ENCODE assay signal across 10 cellular contexts in the genomic region with DNA sequence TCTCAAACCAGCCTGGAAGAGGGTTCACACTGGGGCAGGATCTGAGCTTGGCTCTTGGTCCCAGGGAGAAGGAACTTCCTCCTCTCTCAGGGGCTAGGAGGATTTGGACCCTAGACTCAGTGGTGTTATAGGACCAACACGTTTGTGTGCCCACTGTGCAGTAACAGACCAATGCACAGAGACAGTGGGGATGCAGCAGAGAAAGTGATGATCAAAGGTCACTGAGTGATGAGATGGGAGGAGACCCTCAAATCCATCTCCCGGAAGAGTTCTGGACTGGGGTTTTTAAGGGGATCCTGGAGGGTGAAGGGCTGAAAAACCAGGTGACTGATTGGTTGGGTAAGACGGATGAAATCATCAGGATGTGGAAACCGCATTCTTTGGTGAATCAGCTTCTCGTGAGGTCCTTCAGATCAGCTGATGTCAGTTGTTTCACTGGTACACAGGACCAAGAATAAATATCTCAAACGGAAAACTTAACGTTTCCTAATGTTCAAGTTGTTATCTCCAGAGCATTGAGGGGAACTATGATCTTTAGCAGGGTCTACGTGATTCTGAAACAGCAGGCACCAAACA. TPM values are rescaled to one million over a fixed set of nuclear protein-coding genes. Genes with fewer than 3 reads are reported as not detected.
DNase-seq lines count a peak whose midpoint lies in the region; ATAC-seq and TF ChIP-seq lines count a peak whose summit lies in the region.
"Had no signal": no experiment of that assay in that cellular context is flagged by ENCODE, and none has a peak within 500 bp of the region (broad histone marks: within the 10 kb centered on the region; RNA-seq: fewer than 3 reads in every experiment).

No MANE protein-coding gene starts in this region.

- CTCF ChIA-PET in AG04450 (lab: Charles Lee) = interaction anchor here (1.4 kb wide), 1 partner anchor 508 kb away, joined by 5 read pairs; no protein-coding TSS in a partner anchor

- peak; percentile 81 for DNase-seq in AG04450 (ENCODE audit: low read depth, low spot score)
- peak; percentile 64 to 91 for DNase-seq in HL-60 (ENCODE audit: low read depth in 1 of 2, low spot score in 1 of 2)
- DNase-seq in foreskin fibroblast = peak; percentile 81 to 82
- no peak for DNase-seq in NCI-H1092 treated with DMSO at 0.1 percent for 48 hours (lab: John Stamatoyannopoulos, UW)
- DNase-seq: left cardiac atrium had no signal

- H3K4me3 Mint-ChIP-seq in T-helper 1 cell treated with Interleukin-12 subunit alpha and Interleukin-12 subunit beta and Interleukin-4 antibody, amounts not matched to agents 30 μg/mL and 1 μg/mL, for 36 hours = no peak overlapping the region

- POLR2A ChIA-PET in AG04450 (lab: Yijun Ruan, JAX) = no interaction called here

- H3K27me3 ChIP-seq in AG04450 (ENCODE audit: control insufficient read depth, insufficient read depth, low read length) = no peaks in the 10 kb centered on the region
- H3K27me3 ChIP-seq in HL-60 (ENCODE audit: insufficient read depth, poor library complexity, severe bottlenecking) = no peaks in the 10 kb centered on the region

- peaks cover 16% of the 10 kb centered on the region for H3K4me1 Mint-ChIP-seq in T-helper 1 cell treated with Interleukin-12 subunit alpha and Interleukin-12 subunit beta and Interleukin-4 antibody, amounts not matched to agents 30 μg/mL and 1 μg/mL, for 36 hours (ENCODE audit: low read depth)

- peaks cover 3% of the 10 kb centered on the region; the same call in 1 of the 2 replicates for H3K9me3 ChIP-seq in AG04450 (ENCODE audit: control insufficient read depth, insufficient read depth, low read length)
- H3K9me3 ChIP-seq: prostate gland had no signal

- H3K27ac ChIP-seq in AG04450 (ENCODE audit: low read depth, low read length) (peak overlapping the region; percentile 94), HL-60 (replicated peaks) (peak overlapping the region; percentile 60)
- H3K27ac ChIP-seq: prostate gland had no signal

- H3K4me3 ChIP-seq in AG04450 (ENCODE audit: low read depth, low read length) (peak overlapping the region; percentile 29; the same call in 1 of the 2 replicates), HL-60 (replicated peaks; ENCODE audit: insufficient read depth, low read length) (no peak overlapping the region), foreskin fibroblast (ENCODE audit: low read depth in 1 of 2, low read length in 2 of 2) (no peak overlapping the region)
- H3K4me3 ChIP-seq: prostate gland had no signal

- H3K36me3 Mint-ChIP-seq in T-helper 1 cell treated with Interleukin-12 subunit alpha and Interleukin-12 subunit beta and Interleukin-4 antibody, amounts not matched to agents 30 μg/mL and 1 μg/mL, for 36 hours (ENCODE audit: low read depth) = no peaks in the 10 kb centered on the region

- no peaks in the 10 kb centered on the region for H3K27me3 Mint-ChIP-seq in T-helper 1 cell treated with Interleukin-12 subunit alpha and Interleukin-12 subunit beta and Interleukin-4 antibody, amounts not matched to agents 30 μg/mL and 1 μg/mL, for 36 hours (ENCODE audit: low read depth)

- ATAC-seq in HG02885 (IDR thresholded peaks at IDR 0.05; ENCODE audit: poor library complexity, unreplicated experiment) (no peak), GM18868 (IDR thresholded peaks at IDR 0.05; ENCODE audit: unreplicated experiment) (no peak), HG03095 (IDR thresholded peaks at IDR 0.05; ENCODE audit: unreplicated experiment) (no peak)
- ATAC-seq: left cardiac atrium had no signal

- peak overlapping the region; percentile 26 for H3K27ac Mint-ChIP-seq in T-helper 1 cell treated with Interleukin-12 subunit alpha and Interleukin-12 subunit beta and Interleukin-4 antibody, amounts not matched to agents 30 μg/mL and 1 μg/mL, for 36 hours

- peaks cover 8% of the 10 kb centered on the region for H3K9me3 Mint-ChIP-seq in T-helper 1 cell treated with Interleukin-12 subunit alpha and Interleukin-12 subunit beta and Interleukin-4 antibody, amounts not matched to agents 30 μg/mL and 1 μg/mL, for 36 hours

- TF ChIP-seq CTCF in AG04450 (IDR thresholded peaks at IDR 0.05; ENCODE audit: low read depth, low read length) (no peak), HL-60 (IDR thresholded peaks at IDR 0.05; ENCODE audit: insufficient read depth, low read length) (no peak), foreskin fibroblast (IDR thresholded peaks at IDR 0.05; ENCODE audit: low read depth, low read length) (no peak)

RNA-seq across cellular contexts. Expression of a gene that starts 3.3 kb away (rescaled TPM):
- polyA plus RNA-seq in AG04450 (2011; rRNA removed) = 30.2 and 38.6 TPM in 2 replicates
- polyA minus RNA-seq in AG04450 (2011; rRNA and poly(A)+ RNA removed) = 49.3 and 61.4 TPM in 2 replicates
